Comparison of ENCODE assay signal across 1 cellular context in genomic region chr22:44697423-44698179, GRCh38.
TF ChIP-seq lines count a peak whose summit lies in the region.

No MANE protein-coding gene starts in this region.

TF ChIP-seq in HepG2, 621 proteins besides CTCF, POLR2A, EP300 and RAD21 (continued from another document and continues in another):
- peak; percentile 39; the same call in 1 of the 2 replicates for TF ChIP-seq GABPB1 (CRISPR knock-in tag; IDR thresholded peaks at IDR 0.05)
- TF ChIP-seq ZNF710 (CRISPR knock-in tag; IDR thresholded peaks at IDR 0.05; ENCODE audit: borderline replicate concordance), result no peak
- peak; percentile 67; the same call in 1 of the 2 replicates for TF ChIP-seq ZNF280B (CRISPR knock-in tag; IDR thresholded peaks at IDR 0.05; ENCODE audit: borderline replicate concordance)
- peak; percentile 65; the same call in 1 of the 2 replicates for TF ChIP-seq ZFP91 (CRISPR knock-in tag; IDR thresholded peaks at IDR 0.05; ENCODE audit: borderline replicate concordance)
- TF ChIP-seq ZBTB40 (IDR thresholded peaks at IDR 0.05), result no peak
- 0 out of 2 replicates have a peak, but pooled peaks have one; percentile 4 for TF ChIP-seq ZBTB40 (CRISPR knock-in tag; IDR thresholded peaks at IDR 0.05)
- TF ChIP-seq CHD4 (IDR thresholded peaks at IDR 0.05; ENCODE audit: borderline replicate concordance, low read length), result peak; percentile 95
- peak; percentile 43; the same call in 1 of the 2 replicates for TF ChIP-seq FOXO1 (CRISPR knock-in tag; IDR thresholded peaks at IDR 0.05)
- TF ChIP-seq RCOR2 (CRISPR knock-in tag; IDR thresholded peaks at IDR 0.05), result 0 out of 2 replicates have a peak, but pooled peaks have one; percentile 41
- TF ChIP-seq HMGXB4 (CRISPR knock-in tag; IDR thresholded peaks at IDR 0.05; ENCODE audit: borderline replicate concordance in 1 of 2, low read depth in 1 of 2), result 0 out of 4 replicates have a peak, but pooled peaks of 1 of the 2 experiments have one; percentile 45
- TF ChIP-seq KAT8 (CRISPR knock-in tag; IDR thresholded peaks at IDR 0.05), result 0 out of 2 replicates have a peak, but pooled peaks have one; percentile 27
- TF ChIP-seq FUBP1 (CRISPR knock-in tag; IDR thresholded peaks at IDR 0.05; ENCODE audit: borderline replicate concordance), result no peak
- TF ChIP-seq ZMYM3 (CRISPR knock-in tag; IDR thresholded peaks at IDR 0.05), result peak; percentile 96
- 0 out of 2 replicates have a peak, but pooled peaks have one; percentile 31 for TF ChIP-seq AKAP8 (CRISPR knock-in tag; IDR thresholded peaks at IDR 0.05)
- TF ChIP-seq ZNF629 (CRISPR knock-in tag; conservative IDR thresholded peaks at IDR 0.05), result peak; percentile 98
- no peak for TF ChIP-seq ZNF580 (CRISPR knock-in tag; IDR thresholded peaks at IDR 0.05; ENCODE audit: borderline replicate concordance, low read depth)
- TF ChIP-seq SMC3 (IDR thresholded peaks at IDR 0.05; ENCODE audit: low read length), result peak; percentile 49; the same call in 1 of the 2 replicates
- no peak for TF ChIP-seq ZNF33B (CRISPR knock-in tag; IDR thresholded peaks at IDR 0.05)
- 0 out of 2 replicates have a peak, but pooled peaks have one; percentile 56 for TF ChIP-seq ZNF547 (CRISPR knock-in tag; IDR thresholded peaks at IDR 0.05)
- TF ChIP-seq ZBTB33 (CRISPR knock-in tag; IDR thresholded peaks at IDR 0.05), result 0 out of 2 replicates have a peak, but pooled peaks have one; percentile 19
- peak; percentile 47 for TF ChIP-seq NRL (CRISPR knock-in tag; IDR thresholded peaks at IDR 0.05; ENCODE audit: borderline replicate concordance)
- no peak for TF ChIP-seq MED8 (CRISPR knock-in tag; IDR thresholded peaks at IDR 0.05; ENCODE audit: insufficient replicate concordance)
- 0 out of 2 replicates have a peak, but pooled peaks have one; percentile 14 for TF ChIP-seq ZNF75D (CRISPR knock-in tag; IDR thresholded peaks at IDR 0.05; ENCODE audit: borderline replicate concordance)
- TF ChIP-seq ZNF768 (CRISPR knock-in tag; IDR thresholded peaks at IDR 0.05), result peak; percentile 22; the same call in 1 of the 2 replicates
- 0 out of 2 replicates have a peak, but pooled peaks have one; percentile 32 for TF ChIP-seq ZNF337 (CRISPR knock-in tag; IDR thresholded peaks at IDR 0.05; ENCODE audit: borderline replicate concordance, low read depth)
- TF ChIP-seq SCMH1 (CRISPR knock-in tag; IDR thresholded peaks at IDR 0.05; ENCODE audit: borderline replicate concordance), result no peak
- peak; percentile 78; the same call in 1 of the 2 replicates for TF ChIP-seq KDM1A (CRISPR knock-in tag; IDR thresholded peaks at IDR 0.05)
- TF ChIP-seq HNRNPL (IDR thresholded peaks at IDR 0.05; ENCODE audit: low read depth, low read length), result peak; percentile 86
- TF ChIP-seq NR2F2 (IDR thresholded peaks at IDR 0.05; ENCODE audit: borderline replicate concordance, low read depth), result no peak
- TF ChIP-seq ZSCAN22 (CRISPR knock-in tag; IDR thresholded peaks at IDR 0.05), result no peak
- TF ChIP-seq BCL3 (CRISPR knock-in tag; IDR thresholded peaks at IDR 0.05), result 0 out of 2 replicates have a peak, but pooled peaks have one; percentile 23
- 0 out of 2 replicates have a peak, but pooled peaks have one; percentile 12 for TF ChIP-seq ZNF263 (CRISPR knock-in tag; IDR thresholded peaks at IDR 0.05)
